ENCODE assay signal across 10 cellular contexts in genomic region chr1:39394598-39394997, GRCh38.
DNase-seq lines count a peak whose midpoint lies in the region; ATAC-seq, FAIRE-seq and TF ChIP-seq lines count a peak whose summit lies in the region.
"Had no signal": no experiment of that assay in that cellular context is flagged by ENCODE, and none has a peak within 500 bp of the region (broad histone marks: within the 10 kb centered on the region; RNA-seq: fewer than 3 reads in every experiment).

No MANE protein-coding gene starts in this region.

- H3K4me1 ChIP-seq in kidney (ENCODE audit: control insufficient read depth in 1 of 2, insufficient read depth in 1 of 2, low read depth in 1 of 2, low read length in 2 of 2) (peaks cover 32 to 45% of the 10 kb centered on the region in 2 donors), thyroid gland (peaks cover 48 to 68% of the 10 kb centered on the region in 2 donors)

- TF ChIP-seq CTCF in kidney (IDR thresholded peaks at IDR 0.05; ENCODE audit: borderline replicate concordance, extremely low read depth, insufficient read depth) (no peak), thyroid gland (IDR thresholded peaks at IDR 0.05) (no peak)

- H3K27ac ChIP-seq in kidney (ENCODE audit: low read depth in 2 of 2, low read length in 2 of 2) (peak overlapping the region; percentile 47 to 74), thyroid gland (peak overlapping the region; percentile 0 to 60 (median 49))

- intact Hi-C loops in kidney (cut with DNase I) = no loop called here
- intact Hi-C loops in thyroid gland (cut with DNase I) = no loop called here

- H3K9me3 ChIP-seq in kidney (ENCODE audit: control insufficient read depth in 1 of 2, low read length in 2 of 2) (no peaks in the 10 kb centered on the region), thyroid gland (no peaks in the 10 kb centered on the region)

- peak; percentile 50 to 69 for ATAC-seq in activated T-cell treated with anti-CD3 and anti-CD28 coated beads, Interleukin-2, amount 50 U/mL, for 4 hours
- ATAC-seq in HG02759 (IDR thresholded peaks at IDR 0.05; ENCODE audit: unreplicated experiment) (no peak), HG02798 (IDR thresholded peaks at IDR 0.05; ENCODE audit: poor library complexity, unreplicated experiment) (no peak)
- ATAC-seq: WTC11 had no signal

- no peak for TF ChIP-seq POLR2A in thyroid gland (IDR thresholded peaks at IDR 0.05)

- H3K4me3 ChIP-seq in kidney (ENCODE audit: low read length in 2 of 2) (no peak overlapping the region), thyroid gland (replicated peaks in 1 of 3) (no peak overlapping the region)

- no peak for FAIRE-seq in kidney (lab: Jason Lieb, UNC)

- peak overlapping the region in 1 of 2 donors; percentile 17 for H3K9ac ChIP-seq in kidney (ENCODE audit: low read length in 2 of 2)

- no peaks in the 10 kb centered on the region for H3K27me3 ChIP-seq in thyroid gland

- WGBS in thyroid gland, 2 donors = 16 to 44% methylated on average over 3 of the region's 3 CpGs

- DNase-seq in activated T-cell treated with anti-CD3 and anti-CD28 coated beads, Interleukin-2, amount 50 U/mL, for 4 hours = peak; percentile 17
- no peak for DNase-seq in activated T-cell treated with anti-CD3 and anti-CD28 coated beads for 4 hours
- DNase-seq in T-helper 9 cell = peak; percentile 9
- DNase-seq in kidney = no peak
- DNase-seq in thyroid gland = no peak
- DNase-seq in NOMO-1 treated with DMSO at 0.1 percent for 48 hours (lab: John Stamatoyannopoulos, UW; ENCODE audit: unreplicated experiment) = no peak
- DNase-seq: DND-41 had no signal

- H3K9me3 Mint-ChIP-seq in activated T-cell treated with anti-CD3 and anti-CD28 coated beads, Interleukin-2, amount 50 U/mL, for 4 hours = no peaks in the 10 kb centered on the region
- H3K9me3 Mint-ChIP-seq: WTC11 had no signal

- H3K4me3 Mint-ChIP-seq in activated T-cell treated with anti-CD3 and anti-CD28 coated beads, Interleukin-2, amount 50 U/mL, for 4 hours = no peak overlapping the region
- H3K4me3 Mint-ChIP-seq: WTC11 had no signal

- no peaks in the 10 kb centered on the region for H3K27me3 Mint-ChIP-seq in activated T-cell treated with anti-CD3 and anti-CD28 coated beads, Interleukin-2, amount 50 U/mL, for 4 hours (ENCODE audit: low read depth)

- peaks cover 0 to 8% of the 10 kb centered on the region in 2 donors for H3K36me3 ChIP-seq in kidney (ENCODE audit: control insufficient read depth in 1 of 2, insufficient read depth in 2 of 2, low read length in 2 of 2)
- peaks cover 4 to 6% of the 10 kb centered on the region in 2 donors for H3K36me3 ChIP-seq in thyroid gland

- H3K4me1 Mint-ChIP-seq in activated T-cell treated with anti-CD3 and anti-CD28 coated beads, Interleukin-2, amount 50 U/mL, for 4 hours (ENCODE audit: low read depth) = peaks cover 84% of the 10 kb centered on the region

- peaks cover 21% of the 10 kb centered on the region for H3K36me3 Mint-ChIP-seq in activated T-cell treated with anti-CD3 and anti-CD28 coated beads, Interleukin-2, amount 50 U/mL, for 4 hours (ENCODE audit: insufficient read depth)

Comparison
In these comparisons a context has a peak if more than half of its experiments do, and no peak if none do; other contexts are left out.
1. DNase-seq: peak in activated T-cell treated with anti-CD3 and anti-CD28 coated beads, Interleukin-2, amount 50 U/mL, for 4 hours (single experiment) and T-helper 9 cell (single experiment); none in activated T-cell treated with anti-CD3 and anti-CD28 coated beads for 4 hours (single experiment), kidney (single experiment), thyroid gland (0 of 2) and NOMO-1 treated with DMSO at 0.1 percent for 48 hours (single experiment).
2. ATAC-seq: peak in activated T-cell treated with anti-CD3 and anti-CD28 coated beads, Interleukin-2, amount 50 U/mL, for 4 hours (2 of 2); none in HG02759 (single experiment) and HG02798 (single experiment).